ENCODE assay signal across 1 cellular context in the genomic region with DNA sequence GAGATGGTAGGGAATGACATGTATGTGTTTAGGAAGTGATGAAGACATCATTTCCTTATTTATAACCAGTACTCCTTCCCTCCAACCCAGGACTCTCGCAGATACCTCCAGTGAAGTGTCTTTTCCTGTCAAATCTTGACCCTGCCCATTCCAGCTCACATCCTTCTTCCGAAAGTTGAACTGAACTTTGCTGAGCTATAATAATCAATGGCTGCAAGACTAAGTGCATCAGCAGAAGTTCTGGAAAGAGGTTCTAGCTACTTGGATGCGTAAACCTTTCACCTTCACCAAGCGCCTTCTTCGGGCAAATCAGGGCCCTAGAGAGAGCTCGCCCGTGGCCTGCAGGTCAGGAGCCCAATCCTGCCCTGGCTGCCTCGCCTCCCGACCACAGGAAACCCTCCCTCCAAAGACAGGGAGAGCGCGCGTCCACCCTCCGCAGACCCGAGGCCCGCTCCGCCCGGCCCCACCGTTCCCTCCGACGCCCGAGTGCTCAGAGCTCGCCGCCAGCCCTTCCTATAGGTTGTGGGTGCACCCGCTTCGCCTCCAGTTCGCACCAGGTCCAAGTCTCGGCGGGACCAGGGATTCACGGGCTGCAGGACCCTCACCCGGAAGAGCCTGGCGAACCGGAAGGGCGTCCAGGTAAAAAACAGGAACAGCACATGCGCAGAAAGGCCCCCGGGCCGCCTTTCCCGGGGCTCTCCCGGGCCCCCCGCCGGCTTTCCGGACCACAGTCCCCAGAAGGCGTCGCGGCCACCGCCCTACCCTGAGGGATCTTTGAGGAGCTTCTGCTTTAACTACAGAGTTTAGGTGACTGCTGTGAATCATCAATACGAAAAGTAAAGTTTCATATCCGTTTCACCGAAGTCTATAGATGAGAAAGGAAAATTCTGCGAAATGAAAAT.
TF ChIP-seq lines count a peak whose summit lies in the region.

A gene (minus strand): TSS at position 617 of the 902 bp plus-strand sequence. CDS start 1,457 bp downstream, outside the sequence.

TF ChIP-seq in HepG2, 621 proteins besides CTCF, POLR2A, EP300 and RAD21 (continued from another document and continues in another):
- TF ChIP-seq, protein P1, sequence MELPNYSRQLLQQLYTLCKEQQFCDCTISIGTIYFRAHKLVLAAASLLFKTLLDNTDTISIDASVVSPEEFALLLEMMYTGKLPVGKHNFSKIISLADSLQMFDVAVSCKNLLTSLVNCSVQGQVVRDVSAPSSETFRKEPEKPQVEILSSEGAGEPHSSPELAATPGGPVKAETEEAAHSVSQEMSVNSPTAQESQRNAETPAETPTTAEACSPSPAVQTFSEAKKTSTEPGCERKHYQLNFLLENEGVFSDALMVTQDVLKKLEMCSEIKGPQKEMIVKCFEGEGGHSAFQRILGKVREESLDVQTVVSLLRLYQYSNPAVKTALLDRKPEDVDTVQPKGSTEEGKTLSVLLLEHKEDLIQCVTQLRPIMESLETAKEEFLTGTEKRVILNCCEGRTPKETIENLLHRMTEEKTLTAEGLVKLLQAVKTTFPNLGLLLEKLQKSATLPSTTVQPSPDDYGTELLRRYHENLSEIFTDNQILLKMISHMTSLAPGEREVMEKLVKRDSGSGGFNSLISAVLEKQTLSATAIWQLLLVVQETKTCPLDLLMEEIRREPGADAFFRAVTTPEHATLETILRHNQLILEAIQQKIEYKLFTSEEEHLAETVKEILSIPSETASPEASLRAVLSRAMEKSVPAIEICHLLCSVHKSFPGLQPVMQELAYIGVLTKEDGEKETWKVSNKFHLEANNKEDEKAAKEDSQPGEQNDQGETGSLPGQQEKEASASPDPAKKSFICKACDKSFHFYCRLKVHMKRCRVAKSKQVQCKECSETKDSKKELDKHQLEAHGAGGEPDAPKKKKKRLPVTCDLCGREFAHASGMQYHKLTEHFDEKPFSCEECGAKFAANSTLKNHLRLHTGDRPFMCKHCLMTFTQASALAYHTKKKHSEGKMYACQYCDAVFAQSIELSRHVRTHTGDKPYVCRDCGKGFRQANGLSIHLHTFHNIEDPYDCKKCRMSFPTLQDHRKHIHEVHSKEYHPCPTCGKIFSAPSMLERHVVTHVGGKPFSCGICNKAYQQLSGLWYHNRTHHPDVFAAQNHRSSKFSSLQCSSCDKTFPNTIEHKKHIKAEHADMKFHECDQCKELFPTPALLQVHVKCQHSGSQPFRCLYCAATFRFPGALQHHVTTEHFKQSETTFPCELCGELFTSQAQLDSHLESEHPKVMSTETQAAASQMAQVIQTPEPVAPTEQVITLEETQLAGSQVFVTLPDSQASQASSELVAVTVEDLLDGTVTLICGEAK (IDR thresholded peaks at IDR 0.05): no peak
- TF ChIP-seq, protein P1 (CRISPR knock-in tag; IDR thresholded peaks at IDR 0.05): peak; percentile 54; the same call in 1 of the 2 replicates
- TF ChIP-seq, protein P2, sequence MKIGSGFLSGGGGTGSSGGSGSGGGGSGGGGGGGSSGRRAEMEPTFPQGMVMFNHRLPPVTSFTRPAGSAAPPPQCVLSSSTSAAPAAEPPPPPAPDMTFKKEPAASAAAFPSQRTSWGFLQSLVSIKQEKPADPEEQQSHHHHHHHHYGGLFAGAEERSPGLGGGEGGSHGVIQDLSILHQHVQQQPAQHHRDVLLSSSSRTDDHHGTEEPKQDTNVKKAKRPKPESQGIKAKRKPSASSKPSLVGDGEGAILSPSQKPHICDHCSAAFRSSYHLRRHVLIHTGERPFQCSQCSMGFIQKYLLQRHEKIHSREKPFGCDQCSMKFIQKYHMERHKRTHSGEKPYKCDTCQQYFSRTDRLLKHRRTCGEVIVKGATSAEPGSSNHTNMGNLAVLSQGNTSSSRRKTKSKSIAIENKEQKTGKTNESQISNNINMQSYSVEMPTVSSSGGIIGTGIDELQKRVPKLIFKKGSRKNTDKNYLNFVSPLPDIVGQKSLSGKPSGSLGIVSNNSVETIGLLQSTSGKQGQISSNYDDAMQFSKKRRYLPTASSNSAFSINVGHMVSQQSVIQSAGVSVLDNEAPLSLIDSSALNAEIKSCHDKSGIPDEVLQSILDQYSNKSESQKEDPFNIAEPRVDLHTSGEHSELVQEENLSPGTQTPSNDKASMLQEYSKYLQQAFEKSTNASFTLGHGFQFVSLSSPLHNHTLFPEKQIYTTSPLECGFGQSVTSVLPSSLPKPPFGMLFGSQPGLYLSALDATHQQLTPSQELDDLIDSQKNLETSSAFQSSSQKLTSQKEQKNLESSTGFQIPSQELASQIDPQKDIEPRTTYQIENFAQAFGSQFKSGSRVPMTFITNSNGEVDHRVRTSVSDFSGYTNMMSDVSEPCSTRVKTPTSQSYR (CRISPR knock-in tag; IDR thresholded peaks at IDR 0.05; ENCODE audit: borderline replicate concordance): no peak
- no peak for TF ChIP-seq TAF15 (IDR thresholded peaks at IDR 0.05; ENCODE audit: low read depth, low read length, poor library complexity, severe bottlenecking)
- no peak for TF ChIP-seq PAWR (CRISPR knock-in tag; IDR thresholded peaks at IDR 0.05; ENCODE audit: borderline replicate concordance)
- TF ChIP-seq, protein P3, sequence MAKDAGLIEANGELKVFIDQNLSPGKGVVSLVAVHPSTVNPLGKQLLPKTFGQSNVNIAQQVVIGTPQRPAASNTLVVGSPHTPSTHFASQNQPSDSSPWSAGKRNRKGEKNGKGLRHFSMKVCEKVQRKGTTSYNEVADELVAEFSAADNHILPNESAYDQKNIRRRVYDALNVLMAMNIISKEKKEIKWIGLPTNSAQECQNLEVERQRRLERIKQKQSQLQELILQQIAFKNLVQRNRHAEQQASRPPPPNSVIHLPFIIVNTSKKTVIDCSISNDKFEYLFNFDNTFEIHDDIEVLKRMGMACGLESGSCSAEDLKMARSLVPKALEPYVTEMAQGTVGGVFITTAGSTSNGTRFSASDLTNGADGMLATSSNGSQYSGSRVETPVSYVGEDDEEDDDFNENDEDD (CRISPR knock-in tag; IDR thresholded peaks at IDR 0.05; ENCODE audit: borderline replicate concordance): 0 out of 2 replicates have a peak, but pooled peaks have one; percentile 31
- TF ChIP-seq ZNF382 (CRISPR knock-in tag; IDR thresholded peaks at IDR 0.05; ENCODE audit: borderline replicate concordance): no peak
- TF ChIP-seq, protein P4, sequence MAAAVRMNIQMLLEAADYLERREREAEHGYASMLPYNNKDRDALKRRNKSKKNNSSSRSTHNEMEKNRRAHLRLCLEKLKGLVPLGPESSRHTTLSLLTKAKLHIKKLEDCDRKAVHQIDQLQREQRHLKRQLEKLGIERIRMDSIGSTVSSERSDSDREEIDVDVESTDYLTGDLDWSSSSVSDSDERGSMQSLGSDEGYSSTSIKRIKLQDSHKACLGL (CRISPR knock-in tag; IDR thresholded peaks at IDR 0.05): peak; percentile 54; the same call in 1 of the 2 replicates
- TF ChIP-seq ZNF567 (CRISPR knock-in tag; IDR thresholded peaks at IDR 0.05; ENCODE audit: borderline replicate concordance): no peak
- 0 out of 2 replicates have a peak, but pooled peaks have one; percentile 24 for TF ChIP-seq ZNF615 (CRISPR knock-in tag; IDR thresholded peaks at IDR 0.05; ENCODE audit: borderline replicate concordance)
- 0 out of 2 replicates have a peak, but pooled peaks have one; percentile 56 for TF ChIP-seq ZNF232 (CRISPR knock-in tag; IDR thresholded peaks at IDR 0.05; ENCODE audit: borderline replicate concordance)
- TF ChIP-seq HOXA3 (CRISPR knock-in tag; IDR thresholded peaks at IDR 0.05): peak; percentile 55; the same call in 1 of the 2 replicates
- no peak for TF ChIP-seq ZNF776 (CRISPR knock-in tag; IDR thresholded peaks at IDR 0.05)
- peak; percentile 59; the same call in 1 of the 2 replicates for TF ChIP-seq SIN3A (IDR thresholded peaks at IDR 0.05; ENCODE audit: borderline replicate concordance, low read depth, low read length)
- TF ChIP-seq, protein P5, sequence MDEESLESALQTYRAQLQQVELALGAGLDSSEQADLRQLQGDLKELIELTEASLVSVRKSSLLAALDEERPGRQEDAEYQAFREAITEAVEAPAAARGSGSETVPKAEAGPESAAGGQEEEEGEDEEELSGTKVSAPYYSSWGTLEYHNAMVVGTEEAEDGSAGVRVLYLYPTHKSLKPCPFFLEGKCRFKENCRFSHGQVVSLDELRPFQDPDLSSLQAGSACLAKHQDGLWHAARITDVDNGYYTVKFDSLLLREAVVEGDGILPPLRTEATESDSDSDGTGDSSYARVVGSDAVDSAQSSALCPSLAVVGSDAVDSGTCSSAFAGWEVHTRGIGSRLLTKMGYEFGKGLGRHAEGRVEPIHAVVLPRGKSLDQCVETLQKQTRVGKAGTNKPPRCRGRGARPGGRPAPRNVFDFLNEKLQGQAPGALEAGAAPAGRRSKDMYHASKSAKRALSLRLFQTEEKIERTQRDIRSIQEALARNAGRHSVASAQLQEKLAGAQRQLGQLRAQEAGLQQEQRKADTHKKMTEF (CRISPR knock-in tag; IDR thresholded peaks at IDR 0.05): peak; percentile 44; the same call in 1 of the 2 replicates
- no peak for TF ChIP-seq SMARCE1 (IDR thresholded peaks at IDR 0.05; ENCODE audit: borderline replicate concordance)
- TF ChIP-seq, protein P6, sequence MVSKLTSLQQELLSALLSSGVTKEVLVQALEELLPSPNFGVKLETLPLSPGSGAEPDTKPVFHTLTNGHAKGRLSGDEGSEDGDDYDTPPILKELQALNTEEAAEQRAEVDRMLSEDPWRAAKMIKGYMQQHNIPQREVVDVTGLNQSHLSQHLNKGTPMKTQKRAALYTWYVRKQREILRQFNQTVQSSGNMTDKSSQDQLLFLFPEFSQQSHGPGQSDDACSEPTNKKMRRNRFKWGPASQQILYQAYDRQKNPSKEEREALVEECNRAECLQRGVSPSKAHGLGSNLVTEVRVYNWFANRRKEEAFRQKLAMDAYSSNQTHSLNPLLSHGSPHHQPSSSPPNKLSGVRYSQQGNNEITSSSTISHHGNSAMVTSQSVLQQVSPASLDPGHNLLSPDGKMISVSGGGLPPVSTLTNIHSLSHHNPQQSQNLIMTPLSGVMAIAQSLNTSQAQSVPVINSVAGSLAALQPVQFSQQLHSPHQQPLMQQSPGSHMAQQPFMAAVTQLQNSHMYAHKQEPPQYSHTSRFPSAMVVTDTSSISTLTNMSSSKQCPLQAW (CRISPR knock-in tag; IDR thresholded peaks at IDR 0.05): peak; percentile 87; the same call in 1 of the 2 replicates
- TF ChIP-seq, protein P7, sequence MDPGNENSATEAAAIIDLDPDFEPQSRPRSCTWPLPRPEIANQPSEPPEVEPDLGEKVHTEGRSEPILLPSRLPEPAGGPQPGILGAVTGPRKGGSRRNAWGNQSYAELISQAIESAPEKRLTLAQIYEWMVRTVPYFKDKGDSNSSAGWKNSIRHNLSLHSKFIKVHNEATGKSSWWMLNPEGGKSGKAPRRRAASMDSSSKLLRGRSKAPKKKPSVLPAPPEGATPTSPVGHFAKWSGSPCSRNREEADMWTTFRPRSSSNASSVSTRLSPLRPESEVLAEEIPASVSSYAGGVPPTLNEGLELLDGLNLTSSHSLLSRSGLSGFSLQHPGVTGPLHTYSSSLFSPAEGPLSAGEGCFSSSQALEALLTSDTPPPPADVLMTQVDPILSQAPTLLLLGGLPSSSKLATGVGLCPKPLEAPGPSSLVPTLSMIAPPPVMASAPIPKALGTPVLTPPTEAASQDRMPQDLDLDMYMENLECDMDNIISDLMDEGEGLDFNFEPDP (CRISPR knock-in tag; conservative IDR thresholded peaks at IDR 0.05): 0 out of 2 replicates have a peak, but pooled peaks have one; percentile 56
- peak; percentile 72; the same call in 1 of the 2 replicates for TF ChIP-seq DMAP1 (CRISPR knock-in tag; IDR thresholded peaks at IDR 0.05)
- TF ChIP-seq MLLT10 (CRISPR knock-in tag; IDR thresholded peaks at IDR 0.05): no peak
- TF ChIP-seq ZNF335 (CRISPR knock-in tag; IDR thresholded peaks at IDR 0.05): peak; percentile 79
- peak; percentile 34; the same call in 1 of the 2 replicates for TF ChIP-seq MTA1 (CRISPR knock-in tag; IDR thresholded peaks at IDR 0.05; ENCODE audit: borderline replicate concordance)
- no peak for TF ChIP-seq ZNF737 (CRISPR knock-in tag; IDR thresholded peaks at IDR 0.05; ENCODE audit: borderline replicate concordance)
- 0 out of 2 replicates have a peak, but pooled peaks have one; percentile 62 for TF ChIP-seq ZNF891 (CRISPR knock-in tag; IDR thresholded peaks at IDR 0.05)
- TF ChIP-seq HNRNPLL (IDR thresholded peaks at IDR 0.05; ENCODE audit: low read depth, low read length, poor library complexity, severe bottlenecking): peak; percentile 47
- no peak for TF ChIP-seq ZKSCAN1 (IDR thresholded peaks at IDR 0.05; ENCODE audit: low read length)
- TF ChIP-seq ZSCAN25 (CRISPR knock-in tag; IDR thresholded peaks at IDR 0.05): peak; percentile 29; the same call in 1 of the 2 replicates
- TF ChIP-seq SPEN (CRISPR knock-in tag; IDR thresholded peaks at IDR 0.05; ENCODE audit: low read depth): no peak
- TF ChIP-seq POGZ (CRISPR knock-in tag; IDR thresholded peaks at IDR 0.05): peak; percentile 18; the same call in 1 of the 2 replicates
- no peak for TF ChIP-seq HNF4G (IDR thresholded peaks at IDR 0.05; ENCODE audit: borderline replicate concordance, low read depth, low read length)
- no peak for TF ChIP-seq HNF4G (CRISPR knock-in tag; IDR thresholded peaks at IDR 0.05; ENCODE audit: borderline replicate concordance, low read depth)
- TF ChIP-seq ZNF558 (CRISPR knock-in tag; IDR thresholded peaks at IDR 0.05; ENCODE audit: borderline replicate concordance): no peak
- TF ChIP-seq ARHGAP35 (CRISPR knock-in tag; IDR thresholded peaks at IDR 0.05; ENCODE audit: borderline replicate concordance): no peak; the same call in 1 of the 2 replicates
- TF ChIP-seq IRF2 (CRISPR knock-in tag; IDR thresholded peaks at IDR 0.05): peak; percentile 43; the same call in 1 of the 2 replicates
- peak; percentile 56; the same call in 1 of the 2 replicates for TF ChIP-seq ZNF274 (CRISPR knock-in tag; IDR thresholded peaks at IDR 0.05)
- TF ChIP-seq THAP11 (CRISPR knock-in tag; IDR thresholded peaks at IDR 0.05): peak; percentile 92
